In the genomic region with DNA sequence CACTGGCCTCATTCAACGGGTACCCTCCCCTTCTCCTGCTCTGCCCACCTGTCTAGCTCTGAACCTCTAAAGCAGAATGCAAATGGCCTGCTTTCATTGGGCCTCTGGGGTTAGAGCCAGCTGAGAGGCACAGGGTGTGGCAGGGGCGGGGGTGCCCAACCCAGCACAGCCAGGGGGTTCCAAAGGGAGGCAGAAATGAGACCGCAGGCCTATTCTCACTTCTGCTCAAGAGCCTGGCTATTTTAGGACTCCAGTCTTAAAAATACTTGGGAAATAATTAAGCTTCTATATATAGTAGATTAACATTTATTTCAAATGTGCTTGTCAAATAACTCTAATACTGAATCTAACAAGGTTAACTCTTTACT, we compare ENCODE assay signal across 15 cellular contexts. TPM values are rescaled to one million over a fixed set of nuclear protein-coding genes. Genes with fewer than 3 reads are reported as not detected.
A peak's percentile ranks its signal among the peaks of the same experiment; 100 is the strongest.
DNase-seq lines count a peak whose midpoint lies in the region; ATAC-seq and TF ChIP-seq lines count a peak whose summit lies in the region.
"Had no signal": no experiment of that assay in that cellular context is flagged by ENCODE, and none has a peak within 500 bp of the region (broad histone marks: within the 10 kb centered on the region; RNA-seq: fewer than 3 reads in every experiment).

No MANE protein-coding gene starts in this region.

- TF ChIP-seq POLR2A in esophagus squamous epithelium (IDR thresholded peaks at IDR 0.05) = no peak

- H3K27ac ChIP-seq in angular gyrus (ENCODE audit: low read depth, low read length) (peak overlapping the region; percentile 9), esophagus squamous epithelium (no peak overlapping the region), PC-3 (ENCODE audit: low read length) (no peak overlapping the region)
- H3K27ac ChIP-seq: brain microvascular endothelial cell, neutrophil had no signal

- H3K27ac Mint-ChIP-seq in neural crest cell (ENCODE audit: unreplicated experiment) = peak overlapping the region; percentile 73
- H3K27ac Mint-ChIP-seq: activated T-helper 1 cell treated with anti-CD3 and anti-CD28 coated beads, Interleukin-12 subunit alpha, Interleukin-12 subunit beta, Interleukin-2, Interleukin-4 antibody, amounts not matched to agents 30 ng/mL and 10 ng/mL and 1 ng/mL, durations not matched to agents 14 hours and 24 hours and 36 hours had no signal

- peaks cover 2% of the 10 kb centered on the region for H3K36me3 Mint-ChIP-seq in neural crest cell (ENCODE audit: low read depth)

- ATAC-seq in GM19468 (IDR thresholded peaks at IDR 0.05; ENCODE audit: extremely low read depth, unreplicated experiment) (peak; percentile 18), PC-3 (no peak), GM21390 (IDR thresholded peaks at IDR 0.05; ENCODE audit: unreplicated experiment) (no peak)
- ATAC-seq: HCT116 had no signal

- DNase-seq in NAMALWA (ENCODE audit: low spot score) = peak; percentile 83
- DNase-seq in neural crest cell (ENCODE audit: low read depth, low spot score) = no peak
- DNase-seq in esophagus squamous epithelium (lab: John Stamatoyannopoulos, UW) = no peak
- DNase-seq in PC-3 = no peak
- no peak for DNase-seq in midbrain (lab: John Stamatoyannopoulos, UW)
- DNase-seq: activated CD4-positive, alpha-beta T cell treated with anti-CD3 and anti-CD28 coated beads for 4 hours; brain microvascular endothelial cell; glutamatergic neuron; trophoblast cell had no signal

- intact Hi-C loops in esophagus squamous epithelium (cut with DNase I) (loop anchor here (10.0 kb wide), 1 partner anchor 465 kb away; no protein-coding TSS in a partner anchor), PC-3 (cut with micrococcal nuclease) (no loop called here)

- H3F3A ChIP-seq in PC-3 (ENCODE audit: low read length, unreplicated experiment) = no peaks in the 10 kb centered on the region

- peaks cover 29% of the 10 kb centered on the region for H3K4me1 Mint-ChIP-seq in neural crest cell

- BruUV-seq in PC-3 (replicated peaks; lab: Mats Ljungman, UMichigan) = no TSS peak

- POLR2A ChIA-PET in PC-3 (lab: Charles Lee; ENCODE audit: unreplicated experiment) = no interaction called here

- no peak overlapping the region for H3K4me3 ChIP-seq in esophagus squamous epithelium
- no peak overlapping the region for H3K4me3 ChIP-seq in PC-3 (ENCODE audit: low read length)

- no peaks in the 10 kb centered on the region for H3K27me3 ChIP-seq in esophagus squamous epithelium
- no peaks in the 10 kb centered on the region for H3K27me3 ChIP-seq in PC-3 (ENCODE audit: low read length)
- H3K27me3 ChIP-seq: brain microvascular endothelial cell, neutrophil had no signal

- H3K4me1 ChIP-seq in esophagus squamous epithelium = peaks cover 9 to 39% (median 13%) of the 10 kb centered on the region in 3 donors
- H3K4me1 ChIP-seq in PC-3 (ENCODE audit: insufficient read depth, low read length) = peaks cover 15% of the 10 kb centered on the region

- H3K27me3 Mint-ChIP-seq in neural crest cell (ENCODE audit: low read depth) = no peaks in the 10 kb centered on the region

- no peaks in the 10 kb centered on the region for H3K9me3 ChIP-seq in esophagus squamous epithelium
- H3K9me3 ChIP-seq in PC-3 (ENCODE audit: low read length) = no peaks in the 10 kb centered on the region
- H3K9me3 ChIP-seq: neutrophil had no signal

- WGBS in esophagus squamous epithelium, 2 donors = 25 to 48% methylated on average over 1 to 3 of the region's 3 CpGs

- no peaks in the 10 kb centered on the region for H3K9me2 ChIP-seq in PC-3 (replicated peaks; ENCODE audit: low read length)

- no peak for TF ChIP-seq CTCF in neural crest cell (conservative IDR thresholded peaks at IDR 0.05)
- TF ChIP-seq CTCF in esophagus squamous epithelium (IDR thresholded peaks at IDR 0.05) = no peak
- TF ChIP-seq CTCF in PC-3 (conservative IDR thresholded peaks at IDR 0.05; ENCODE audit: low read depth, low read length) = no peak

- peaks cover 67% of the 10 kb centered on the region for H3K79me2 ChIP-seq in PC-3 (ENCODE audit: low read length)

- CTCF ChIA-PET in PC-3 (lab: Charles Lee) = no interaction called here

- H4K20me1 ChIP-seq in PC-3 (ENCODE audit: low read length) = peaks cover 14% of the 10 kb centered on the region; the same call in 1 of the 2 replicates

- H3K36me3 ChIP-seq in esophagus squamous epithelium = peaks cover 8 to 27% (median 9%) of the 10 kb centered on the region in 3 donors
- H3K36me3 ChIP-seq in PC-3 (ENCODE audit: low read depth, low read length) = no peaks in the 10 kb centered on the region
- H3K36me3 ChIP-seq: neutrophil had no signal

- H2AFZ ChIP-seq in PC-3 (ENCODE audit: low read length) = no peak overlapping the region

- no peak overlapping the region for H3K4me3 Mint-ChIP-seq in neural crest cell
- H3K4me3 Mint-ChIP-seq: activated T-helper 1 cell treated with anti-CD3 and anti-CD28 coated beads, Interleukin-12 subunit alpha, Interleukin-12 subunit beta, Interleukin-2, Interleukin-4 antibody, amounts not matched to agents 30 ng/mL and 10 ng/mL and 1 ng/mL, durations not matched to agents 14 hours and 24 hours and 36 hours had no signal

- no peaks in the 10 kb centered on the region for H3K9me3 Mint-ChIP-seq in neural crest cell
- H3K9me3 Mint-ChIP-seq: activated T-helper 1 cell treated with anti-CD3 and anti-CD28 coated beads, Interleukin-12 subunit alpha, Interleukin-12 subunit beta, Interleukin-2, Interleukin-4 antibody, amounts not matched to agents 30 ng/mL and 10 ng/mL and 1 ng/mL, durations not matched to agents 14 hours and 24 hours and 36 hours had no signal

- no peak overlapping the region for H3K9ac ChIP-seq in PC-3 (ENCODE audit: low read length)

- H3K4me2 ChIP-seq in PC-3 (ENCODE audit: low read length) = no peak overlapping the region

RNA-seq across cellular contexts. Expression of a gene that starts 5.7 kb away (rescaled TPM):
- total RNA-seq in neural crest cell = 28.0 and 28.7 TPM in 2 replicates
- 1 to 10 TPM; 2.9 to 7.1 (median 5.5) TPM for total RNA-seq in esophagus squamous epithelium
- total RNA-seq in PC-3 (2014; rRNA removed) = 9.9 and 10.7 TPM in 2 replicates

RNA-seq across cellular contexts. Expression of a gene that starts 35.0 kb away (rescaled TPM):
- 0.07 TPM in 1 of 2 replicates, not detected in the other for total RNA-seq in neural crest cell
- total RNA-seq in esophagus squamous epithelium = not detected
- not detected in 2 replicates for total RNA-seq in PC-3 (2014; rRNA removed)
- total RNA-seq: activated T-helper 1 cell treated with anti-CD3 and anti-CD28 coated beads, Interleukin-12 subunit alpha, Interleukin-12 subunit beta, Interleukin-2, Interleukin-4 antibody, amounts not matched to agents 30 ng/mL and 10 ng/mL and 1 ng/mL, durations not matched to agents 14 hours and 24 hours and 36 hours had no signal
